ENCODE assay signal across 35 cellular contexts in genomic region chr13:87696458-87696857, GRCh38. TPM values are rescaled to one million over a fixed set of nuclear protein-coding genes. Genes with fewer than 3 reads are reported as not detected.
"Had no signal": no experiment of that assay in that cellular context is flagged by ENCODE, and none has a peak within 500 bp of the region (broad histone marks: within the 10 kb centered on the region; RNA-seq: fewer than 3 reads in every experiment).

No MANE protein-coding gene starts in this region.

- H3K4me1 ChIP-seq: ascending aorta had no signal

- H3K27ac Mint-ChIP-seq: activated CD4-positive, alpha-beta T cell treated with anti-CD3 and anti-CD28 coated beads for 36 hours; activated CD8-positive, alpha-beta T cell treated with anti-CD3 and anti-CD28 coated beads for 36 hours; activated naive CD4-positive, alpha-beta T cell treated with anti-CD3 and anti-CD28 coated beads, Interleukin-2, amount 10 ng/mL, durations not matched to agents 7 days and 5 days; activated naive CD4-positive, alpha-beta T cell treated with anti-CD3 and anti-CD28 coated beads, Interleukin-2, amount 50 U/mL, for 24 hours; activated naive CD8-positive, alpha-beta T cell; activated naive CD8-positive, alpha-beta T cell treated with anti-CD3 and anti-CD28 coated beads, Interleukin-2, amount 10 ng/mL, durations not matched to agents 7 days and 5 days; activated naive CD8-positive, alpha-beta T cell treated with anti-CD3 and anti-CD28 coated beads, Interleukin-2, amount 50 U/mL, for 24 hours; activated T-cell treated with anti-CD3 and anti-CD28 coated beads, Interleukin-2, amount 50 U/mL, for 24 hours; activated T-helper 2 cell treated with anti-CD3 and anti-CD28 coated beads, Interferon-gamma antibody, Interleukin-2, Interleukin-4, amounts not matched to agents 10 μg/mL and 5 μg/mL and 100 μg/mL, durations not matched to agents 14 hours and 24 hours and 36 hours; brain; T-helper 1 cell treated with Interleukin-12 subunit alpha and Interleukin-12 subunit beta and Interleukin-4 antibody, amounts not matched to agents 30 μg/mL and 1 μg/mL, for 36 hours; T-helper 2 cell treated with Interferon-gamma antibody and Interleukin-4, amounts not matched to agents 5 μg/mL and 100 μg/mL, for 36 hours; WTC11 had no signal

- ATAC-seq: activated CD4-positive, alpha-beta T cell treated with anti-CD3 and anti-CD28 coated beads for 36 hours; activated CD4-positive, CD25-positive, alpha-beta regulatory T cell treated with anti-CD3 and anti-CD28 coated beads, Interleukin-2, amount 50 U/mL, for 24 hours; activated CD8-positive, alpha-beta T cell treated with anti-CD3 and anti-CD28 coated beads for 36 hours; activated naive CD8-positive, alpha-beta T cell treated with anti-CD3 and anti-CD28 coated beads, Interleukin-2, amount 50 U/mL, for 24 hours; WTC11 had no signal

- H3K27me3 ChIP-seq: ascending aorta, cardiac muscle cell had no signal

- H3K9me3 ChIP-seq: ascending aorta had no signal

- H3K36me3 Mint-ChIP-seq: activated naive CD4-positive, alpha-beta T cell treated with anti-CD3 and anti-CD28 coated beads, Interleukin-2, amount 10 ng/mL, durations not matched to agents 7 days and 5 days; activated naive CD4-positive, alpha-beta T cell treated with anti-CD3 and anti-CD28 coated beads, Interleukin-2, amount 50 U/mL, for 24 hours; activated naive CD8-positive, alpha-beta T cell; activated naive CD8-positive, alpha-beta T cell treated with anti-CD3 and anti-CD28 coated beads, Interleukin-2, amount 10 ng/mL, durations not matched to agents 7 days and 5 days; brain; WTC11 had no signal

- H3K27ac ChIP-seq: ascending aorta, cardiac muscle cell, WERI-Rb-1 had no signal

- H3K4me1 Mint-ChIP-seq: activated CD4-positive, alpha-beta T cell treated with anti-CD3 and anti-CD28 coated beads for 36 hours; activated naive CD4-positive, alpha-beta T cell treated with anti-CD3 and anti-CD28 coated beads, Interleukin-2, amount 10 ng/mL, durations not matched to agents 7 days and 5 days; activated naive CD4-positive, alpha-beta T cell treated with anti-CD3 and anti-CD28 coated beads, Interleukin-2, amount 50 U/mL, for 24 hours; activated naive CD8-positive, alpha-beta T cell treated with anti-CD3 and anti-CD28 coated beads, Interleukin-2, amount 10 ng/mL, durations not matched to agents 7 days and 5 days; activated naive CD8-positive, alpha-beta T cell treated with anti-CD3 and anti-CD28 coated beads, Interleukin-2, amount 50 U/mL, for 24 hours; brain; central memory CD8-positive, alpha-beta T cell; WTC11 had no signal

- H3K4me3 Mint-ChIP-seq: activated CD4-positive, alpha-beta T cell treated with anti-CD3 and anti-CD28 coated beads for 36 hours; activated CD8-positive, alpha-beta T cell treated with anti-CD3 and anti-CD28 coated beads for 36 hours; activated naive CD4-positive, alpha-beta T cell treated with anti-CD3 and anti-CD28 coated beads, Interleukin-2, amount 10 ng/mL, durations not matched to agents 7 days and 5 days; activated naive CD4-positive, alpha-beta T cell treated with anti-CD3 and anti-CD28 coated beads, Interleukin-2, amount 50 U/mL, for 24 hours; activated naive CD8-positive, alpha-beta T cell; activated naive CD8-positive, alpha-beta T cell treated with anti-CD3 and anti-CD28 coated beads, Interleukin-2, amount 10 ng/mL, durations not matched to agents 7 days and 5 days; activated naive CD8-positive, alpha-beta T cell treated with anti-CD3 and anti-CD28 coated beads, Interleukin-2, amount 50 U/mL, for 24 hours; activated T-cell treated with anti-CD3 and anti-CD28 coated beads, Interleukin-2, amount 50 U/mL, for 24 hours; brain; central memory CD8-positive, alpha-beta T cell; T-helper 1 cell treated with Interleukin-12 subunit alpha and Interleukin-12 subunit beta and Interleukin-4 antibody, amounts not matched to agents 30 μg/mL and 1 μg/mL, for 36 hours; T-helper 2 cell treated with Interferon-gamma antibody and Interleukin-4, amounts not matched to agents 5 μg/mL and 100 μg/mL, for 36 hours; WTC11 had no signal

- H3K36me3 ChIP-seq: ascending aorta, cardiac muscle cell, WERI-Rb-1 had no signal

- H3K4me3 ChIP-seq: ascending aorta, cardiac muscle cell had no signal

- H3K27me3 Mint-ChIP-seq: activated CD4-positive, alpha-beta T cell treated with anti-CD3 and anti-CD28 coated beads for 36 hours; activated CD8-positive, alpha-beta T cell treated with anti-CD3 and anti-CD28 coated beads for 36 hours; activated naive CD4-positive, alpha-beta T cell treated with anti-CD3 and anti-CD28 coated beads, Interleukin-2, amount 10 ng/mL, durations not matched to agents 7 days and 5 days; activated naive CD4-positive, alpha-beta T cell treated with anti-CD3 and anti-CD28 coated beads, Interleukin-2, amount 50 U/mL, for 24 hours; activated naive CD8-positive, alpha-beta T cell; activated naive CD8-positive, alpha-beta T cell treated with anti-CD3 and anti-CD28 coated beads, Interleukin-2, amount 10 ng/mL, durations not matched to agents 7 days and 5 days; activated naive CD8-positive, alpha-beta T cell treated with anti-CD3 and anti-CD28 coated beads, Interleukin-2, amount 50 U/mL, for 24 hours; brain; central memory CD8-positive, alpha-beta T cell had no signal

- DNase-seq: activated CD4-positive, alpha-beta T cell treated with anti-CD3 and anti-CD28 coated beads for 1 hour; activated CD4-positive, alpha-beta T cell treated with anti-CD3 and anti-CD28 coated beads for 36 hours; activated CD4-positive, alpha-beta T cell treated with anti-CD3 and anti-CD28 coated beads for 48 hours; activated CD4-positive, alpha-beta T cell treated with anti-CD3 and anti-CD28 coated beads, Interleukin-2, amount 50 U/mL, for 1 hour; activated CD4-positive, alpha-beta T cell treated with anti-CD3 and anti-CD28 coated beads, Interleukin-2, amount 50 U/mL, for 4 hours; activated CD4-positive, CD25-positive, alpha-beta regulatory T cell; activated CD8-positive, alpha-beta memory T cell treated with anti-CD3 and anti-CD28 coated beads, Interleukin-2, amount 50 U/mL, for 4 hours; activated CD8-positive, alpha-beta T cell treated with anti-CD3 and anti-CD28 coated beads for 36 hours; activated effector memory CD4-positive, alpha-beta T cell treated with Interleukin-2 at 50 U/mL for 16 hours; activated gamma-delta T cell; activated naive CD4-positive, alpha-beta T cell treated with anti-CD3 and anti-CD28 coated beads, Interleukin-2, amount 10 ng/mL, durations not matched to agents 7 days and 5 days; activated naive CD4-positive, alpha-beta T cell treated with Interleukin-2 at 50 U/mL for 16 hours; activated naive CD8-positive, alpha-beta T cell treated with anti-CD3 and anti-CD28 coated beads, Interleukin-2, amount 10 ng/mL, durations not matched to agents 7 days and 5 days; activated naive CD8-positive, alpha-beta T cell treated with anti-CD3 and anti-CD28 coated beads, Interleukin-2, amount 50 U/mL, for 24 hours; activated T-cell treated with anti-CD3 and anti-CD28 coated beads, Interleukin-2, amount 50 U/mL, for 24 hours; activated T-cell treated with anti-CD3 and anti-CD28 coated beads, Interleukin-2, amount 50 U/mL, for 48 hours; caudate nucleus; cerebellar nuclear complex; SW 1271; T-helper 1 cell; T-helper 2 cell; T-helper 9 cell; WERI-Rb-1 had no signal

- H3K9me3 Mint-ChIP-seq: activated CD8-positive, alpha-beta T cell treated with anti-CD3 and anti-CD28 coated beads for 36 hours; activated naive CD4-positive, alpha-beta T cell treated with anti-CD3 and anti-CD28 coated beads, Interleukin-2, amount 10 ng/mL, durations not matched to agents 7 days and 5 days; activated naive CD4-positive, alpha-beta T cell treated with anti-CD3 and anti-CD28 coated beads, Interleukin-2, amount 50 U/mL, for 24 hours; activated naive CD8-positive, alpha-beta T cell treated with anti-CD3 and anti-CD28 coated beads, Interleukin-2, amount 10 ng/mL, durations not matched to agents 7 days and 5 days; activated T-cell treated with anti-CD3 and anti-CD28 coated beads, Interleukin-2, amount 50 U/mL, for 24 hours; activated T-helper 2 cell treated with anti-CD3 and anti-CD28 coated beads, Interferon-gamma antibody, Interleukin-2, Interleukin-4, amounts not matched to agents 10 μg/mL and 5 μg/mL and 100 μg/mL, durations not matched to agents 14 hours and 24 hours and 36 hours; brain; central memory CD8-positive, alpha-beta T cell; T-helper 1 cell treated with Interleukin-12 subunit alpha and Interleukin-12 subunit beta and Interleukin-4 antibody, amounts not matched to agents 30 μg/mL and 1 μg/mL, for 36 hours; T-helper 2 cell treated with Interferon-gamma antibody and Interleukin-4, amounts not matched to agents 5 μg/mL and 100 μg/mL, for 36 hours; WTC11 had no signal

RNA-seq across cellular contexts. Expression of gene SLITRK5, which starts 25.3 kb away (rescaled TPM):
- total RNA-seq: activated CD4-positive, alpha-beta T cell treated with anti-CD3 and anti-CD28 coated beads for 36 hours; activated CD8-positive, alpha-beta memory T cell treated with anti-CD3 and anti-CD28 coated beads for 36 hours; activated CD8-positive, alpha-beta T cell treated with anti-CD3 and anti-CD28 coated beads for 36 hours; activated naive CD8-positive, alpha-beta T cell treated with anti-CD3 and anti-CD28 coated beads, Interleukin-2, amount 10 ng/mL, durations not matched to agents 7 days and 5 days; activated T-helper 2 cell treated with anti-CD3 and anti-CD28 coated beads, Interferon-gamma antibody, Interleukin-2, Interleukin-4, amounts not matched to agents 10 μg/mL and 5 μg/mL and 100 μg/mL, durations not matched to agents 14 hours and 24 hours and 36 hours; ascending aorta had no signal
